In genomic region chr5:160449458-160449857, GRCh38 we compare ENCODE assay signal across 1 cellular context.
TF ChIP-seq lines count a peak whose summit lies in the region.

No MANE protein-coding gene starts in this region.

TF ChIP-seq in endothelial cell of umbilical vein, 7 proteins besides CTCF, POLR2A, EP300 and RAD21:
- TF ChIP-seq EZH2 (IDR thresholded peaks at IDR 0.05; ENCODE audit: borderline replicate concordance, low read depth, low read length, severe bottlenecking) (no peak), JUN (IDR thresholded peaks at IDR 0.05; ENCODE audit: borderline replicate concordance, insufficient read depth, insufficient read length, low read depth) (no peak), MAX (IDR thresholded peaks at IDR 0.05; ENCODE audit: insufficient read depth, insufficient read length) (no peak), GATA2 (IDR thresholded peaks at IDR 0.05; ENCODE audit: insufficient read depth, insufficient read length, low read depth, low read length) (no peak), MYC (IDR thresholded peaks at IDR 0.05; ENCODE audit: low read depth, low read length) (no peak), POLR2AphosphoS5 (IDR thresholded peaks at IDR 0.05; ENCODE audit: insufficient read depth, low read depth, low read length) (no peak)
TF ChIP-seq in endothelial cell of umbilical vein: peak in this region for 0.
